In the genomic region with DNA sequence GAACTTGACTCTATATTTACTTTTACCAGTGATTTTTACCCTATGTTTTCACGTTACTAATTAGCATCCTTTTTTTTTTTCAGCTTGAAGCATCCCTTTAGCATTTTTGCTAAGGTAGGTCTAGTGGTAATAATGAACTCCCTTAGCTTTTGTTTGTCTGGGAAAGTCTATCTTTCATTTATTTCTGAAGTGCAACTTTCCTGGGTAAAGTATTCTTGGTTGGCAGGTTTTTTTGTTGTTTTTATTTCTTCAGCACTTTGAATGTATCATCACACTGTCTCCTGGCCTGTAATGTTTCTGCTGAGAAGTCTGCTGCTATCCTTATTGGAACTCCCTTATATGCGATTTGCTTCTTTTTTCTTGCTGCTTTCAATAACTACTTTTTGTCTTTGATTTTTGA, we compare ENCODE assay signal across 24 cellular contexts.
"Had no signal": no experiment of that assay in that cellular context is flagged by ENCODE, and none has a peak within 500 bp of the region (broad histone marks: within the 10 kb centered on the region; RNA-seq: fewer than 3 reads in every experiment).

No MANE protein-coding gene starts in this region.

- H3K36me3 ChIP-seq: stomach, suprapubic skin, thoracic aorta, thyroid gland, tibial artery, tibial nerve, transverse colon, upper lobe of left lung, upper lobe of right lung, uterus, vagina had no signal

- H3K4me1 ChIP-seq: stomach, suprapubic skin, testis, thyroid gland, tibial artery, tibial nerve, transverse colon, upper lobe of left lung, upper lobe of right lung, uterus, vagina had no signal

- H3K9me3 ChIP-seq: suprapubic skin, testis, thyroid gland, upper lobe of right lung, uterus had no signal

- H3K4me3 ChIP-seq: stomach, suprapubic skin, testis, thoracic aorta, thyroid gland, tibial artery, tibial nerve, transverse colon, upper lobe of left lung, upper lobe of right lung, uterus, vagina had no signal

- H3K27ac ChIP-seq: stomach, suprapubic skin, testis, thoracic aorta, thyroid gland, tibial artery, tibial nerve, transverse colon, upper lobe of left lung, upper lobe of right lung, uterus, vagina had no signal

- DNase-seq: stimulated activated CD4-positive, alpha-beta T cell treated with anti-CD3 and anti-CD28 coated beads, Interleukin-2, amount 100 ng/mL, for 48 hours; stimulated activated CD4-positive, alpha-beta T cell treated with anti-CD3 and anti-CD28 coated beads, Interleukin-4, amount 100 ng/mL, for 1 hour; stimulated activated CD4-positive, alpha-beta T cell treated with anti-CD3 and anti-CD28 coated beads, Interleukin-4, amount 100 ng/mL, for 24 hours; stimulated activated CD4-positive, alpha-beta T cell treated with anti-CD3 and anti-CD28 coated beads, Interleukin-4, amount 100 ng/mL, for 4 hours; stimulated activated CD8-positive, alpha-beta memory T cell treated with anti-CD3 and anti-CD28 coated beads, Interleukin-4, amount 100 ng/mL, for 48 hours; stimulated activated naive B cell treated with anti-CD40 and anti-IgM and Interleukin-4, amounts not matched to agents 10 μg/mL and 1 μg/mL and 100 μg/mL, for 72 hours; stimulated activated naive CD4-positive, alpha-beta T cell; stimulated activated naive CD4-positive, alpha-beta T cell treated with Interleukin-2 at 50 U/mL for 16 hours; stimulated activated naive CD8-positive, alpha-beta T cell treated with anti-CD3 and anti-CD28 coated beads, Interleukin-15, amount 100 ng/mL, for 72 hours; stimulated activated naive CD8-positive, alpha-beta T cell treated with anti-CD3 and anti-CD28 coated beads, Interleukin-15, Interleukin-2, amounts not matched to agents 100 U/mL and 50 U/mL, for 24 hours; stomach; substantia nigra; testis; thyroid gland; tibial artery; transverse colon; trophoblast cell; upper lobe of left lung; upper lobe of right lung; uterus had no signal
